In the genomic region with DNA sequence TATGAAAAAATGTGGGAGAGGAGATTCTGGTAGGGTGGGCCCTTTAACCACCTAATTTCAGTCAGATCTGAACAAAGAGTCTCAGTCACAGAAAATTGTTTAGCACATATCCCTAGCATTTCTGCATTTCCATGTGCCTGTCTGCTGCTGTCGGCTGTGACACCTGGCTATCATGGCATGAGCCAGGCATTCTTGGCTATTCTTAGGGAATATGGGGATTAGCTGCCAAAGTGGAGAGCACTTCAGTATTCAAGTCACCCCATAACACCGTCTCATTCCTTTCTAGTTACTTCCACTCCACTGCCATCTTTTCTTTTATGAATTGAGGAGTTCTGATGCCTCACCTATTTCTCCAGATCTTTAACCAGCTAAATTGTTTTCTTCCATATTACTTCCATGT, we compare ENCODE assay signal across 24 cellular contexts.
"Had no signal": no experiment of that assay in that cellular context is flagged by ENCODE, and none has a peak within 500 bp of the region (broad histone marks: within the 10 kb centered on the region; RNA-seq: fewer than 3 reads in every experiment).

No MANE protein-coding gene starts in this region.

- H3K4me3 Mint-ChIP-seq: naive thymus-derived CD4-positive, alpha-beta T cell; nephron progenitor cell; stimulated activated memory B cell treated with anti-CD40 and anti-IgM and Interleukin-4, amounts not matched to agents 10 μg/mL and 1 μg/mL and 100 μg/mL, for 72 hours had no signal

- H3K27me3 ChIP-seq: dorsolateral prefrontal cortex, left lung, ovary, sigmoid colon, spleen, tibial nerve, upper lobe of left lung, uterus had no signal

- DNase-seq: caudate nucleus; cerebellar nuclear complex; dorsolateral prefrontal cortex; effector CD4-positive, alpha-beta T cell; head of caudate nucleus; kidney; left lung; lower lobe of right lung; naive thymus-derived CD4-positive, alpha-beta T cell; nephron progenitor cell; occipital lobe; ovary; posterior cingulate gyrus; retina; sigmoid colon; spleen; stimulated activated CD4-positive, alpha-beta T cell treated with anti-CD3 and anti-CD28 coated beads, Interleukin-4, amount 100 ng/mL, for 4 hours; stimulated activated naive CD8-positive, alpha-beta T cell treated with anti-CD3 and anti-CD28 coated beads, Interleukin-15, Interleukin-2, amounts not matched to agents 100 U/mL and 50 U/mL, for 24 hours; upper lobe of left lung; uterus had no signal

- H3K36me3 ChIP-seq: left lung, lower lobe of right lung, ovary, sigmoid colon, spleen, thoracic aorta, upper lobe of left lung, uterus had no signal

- H3K27ac ChIP-seq: dorsolateral prefrontal cortex, left lung, lower lobe of right lung, ovary, sigmoid colon, skin epidermis, spleen, thoracic aorta, tibial nerve, upper lobe of left lung, uterus had no signal

- H3K4me1 Mint-ChIP-seq: naive thymus-derived CD4-positive, alpha-beta T cell; nephron progenitor cell; stimulated activated memory B cell treated with anti-CD40 and anti-IgM and Interleukin-4, amounts not matched to agents 10 μg/mL and 1 μg/mL and 100 μg/mL, for 72 hours had no signal

- H3K36me3 Mint-ChIP-seq: naive thymus-derived CD4-positive, alpha-beta T cell; stimulated activated memory B cell treated with anti-CD40 and anti-IgM and Interleukin-4, amounts not matched to agents 10 μg/mL and 1 μg/mL and 100 μg/mL, for 72 hours had no signal

- H3K4me1 ChIP-seq: left lung, lower lobe of right lung, sigmoid colon, spleen, uterus had no signal

- H3K9me3 ChIP-seq: lower lobe of right lung, ovary, thoracic aorta, uterus had no signal

- H3K4me3 ChIP-seq: dorsolateral prefrontal cortex, left lung, lower lobe of right lung, ovary, sigmoid colon, skin epidermis, spleen, thoracic aorta, tibial nerve, upper lobe of left lung, uterus had no signal

- ATAC-seq: left lung; lower lobe of right lung; naive thymus-derived CD4-positive, alpha-beta T cell; stimulated activated memory B cell treated with anti-CD40 and anti-IgM and Interleukin-4, amounts not matched to agents 10 μg/mL and 1 μg/mL and 100 μg/mL, for 72 hours; stimulated activated naive CD8-positive, alpha-beta T cell treated with anti-CD3 and anti-CD28 coated beads, Interleukin-15, Interleukin-2, amounts not matched to agents 100 U/mL and 50 U/mL, for 24 hours had no signal

- H3K27ac Mint-ChIP-seq: naive thymus-derived CD4-positive, alpha-beta T cell; stimulated activated memory B cell treated with anti-CD40 and anti-IgM and Interleukin-4, amounts not matched to agents 10 μg/mL and 1 μg/mL and 100 μg/mL, for 72 hours had no signal
